Comparison of ENCODE assay signal across 2 cellular contexts in the genomic region with DNA sequence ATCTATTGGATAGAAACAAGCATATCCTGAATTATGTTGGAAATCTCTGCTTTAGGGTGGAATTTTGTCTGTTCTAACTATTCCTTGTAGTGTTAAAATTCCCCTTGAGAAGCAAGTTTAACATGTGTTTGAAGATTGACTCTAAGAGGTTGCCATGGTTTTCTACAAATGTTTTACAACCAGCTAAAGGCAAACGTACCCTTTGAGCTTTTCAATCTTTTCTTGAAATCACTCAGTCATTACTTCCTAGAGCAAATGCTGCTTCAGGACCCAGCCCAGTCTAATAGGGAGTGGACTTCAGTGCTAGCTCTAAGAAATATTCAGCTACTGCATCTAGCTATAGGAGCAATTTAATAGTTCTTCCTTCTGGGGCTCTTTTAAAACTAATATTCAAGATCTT.
A peak's percentile ranks its signal among the peaks of the same experiment; 100 is the strongest.
TF ChIP-seq lines count a peak whose summit lies in the region.

No MANE protein-coding gene starts in this region.

TF ChIP-seq in HepG2, 621 proteins besides CTCF, POLR2A, EP300 and RAD21 (continued from another document):
- TF ChIP-seq, protein P1, sequence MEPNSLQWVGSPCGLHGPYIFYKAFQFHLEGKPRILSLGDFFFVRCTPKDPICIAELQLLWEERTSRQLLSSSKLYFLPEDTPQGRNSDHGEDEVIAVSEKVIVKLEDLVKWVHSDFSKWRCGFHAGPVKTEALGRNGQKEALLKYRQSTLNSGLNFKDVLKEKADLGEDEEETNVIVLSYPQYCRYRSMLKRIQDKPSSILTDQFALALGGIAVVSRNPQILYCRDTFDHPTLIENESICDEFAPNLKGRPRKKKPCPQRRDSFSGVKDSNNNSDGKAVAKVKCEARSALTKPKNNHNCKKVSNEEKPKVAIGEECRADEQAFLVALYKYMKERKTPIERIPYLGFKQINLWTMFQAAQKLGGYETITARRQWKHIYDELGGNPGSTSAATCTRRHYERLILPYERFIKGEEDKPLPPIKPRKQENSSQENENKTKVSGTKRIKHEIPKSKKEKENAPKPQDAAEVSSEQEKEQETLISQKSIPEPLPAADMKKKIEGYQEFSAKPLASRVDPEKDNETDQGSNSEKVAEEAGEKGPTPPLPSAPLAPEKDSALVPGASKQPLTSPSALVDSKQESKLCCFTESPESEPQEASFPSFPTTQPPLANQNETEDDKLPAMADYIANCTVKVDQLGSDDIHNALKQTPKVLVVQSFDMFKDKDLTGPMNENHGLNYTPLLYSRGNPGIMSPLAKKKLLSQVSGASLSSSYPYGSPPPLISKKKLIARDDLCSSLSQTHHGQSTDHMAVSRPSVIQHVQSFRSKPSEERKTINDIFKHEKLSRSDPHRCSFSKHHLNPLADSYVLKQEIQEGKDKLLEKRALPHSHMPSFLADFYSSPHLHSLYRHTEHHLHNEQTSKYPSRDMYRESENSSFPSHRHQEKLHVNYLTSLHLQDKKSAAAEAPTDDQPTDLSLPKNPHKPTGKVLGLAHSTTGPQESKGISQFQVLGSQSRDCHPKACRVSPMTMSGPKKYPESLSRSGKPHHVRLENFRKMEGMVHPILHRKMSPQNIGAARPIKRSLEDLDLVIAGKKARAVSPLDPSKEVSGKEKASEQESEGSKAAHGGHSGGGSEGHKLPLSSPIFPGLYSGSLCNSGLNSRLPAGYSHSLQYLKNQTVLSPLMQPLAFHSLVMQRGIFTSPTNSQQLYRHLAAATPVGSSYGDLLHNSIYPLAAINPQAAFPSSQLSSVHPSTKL (CRISPR knock-in tag; IDR thresholded peaks at IDR 0.05): peak; percentile 17; the same call in 1 of the 2 replicates
- TF ChIP-seq ZNF816 (CRISPR knock-in tag; IDR thresholded peaks at IDR 0.05; ENCODE audit: borderline replicate concordance) (no peak), U2AF2 (IDR thresholded peaks at IDR 0.05; ENCODE audit: low read depth, low read length) (no peak), ZNF24 (IDR thresholded peaks at IDR 0.05) (peak; percentile 73), SETDB1 (CRISPR knock-in tag; IDR thresholded peaks at IDR 0.05; ENCODE audit: borderline replicate concordance) (no peak), PAXIP1 (CRISPR knock-in tag; conservative IDR thresholded peaks at IDR 0.05) (peak; percentile 44; the same call in 1 of the 2 replicates), NPAS2 (CRISPR knock-in tag; IDR thresholded peaks at IDR 0.05; ENCODE audit: borderline replicate concordance) (no peak), ZNF34 (CRISPR knock-in tag; IDR thresholded peaks at IDR 0.05; ENCODE audit: borderline replicate concordance) (no peak), BCL6 (CRISPR knock-in tag; IDR thresholded peaks at IDR 0.05) (peak; percentile 51)

TF ChIP-seq in WTC11, 78 proteins besides CTCF, POLR2A, EP300 and RAD21 (continued from another document):
- no peak for TF ChIP-seq PREB (CRISPR knock-in tag; IDR thresholded peaks at IDR 0.05; ENCODE audit: borderline replicate concordance)
- TF ChIP-seq ARID4B (CRISPR knock-in tag; IDR thresholded peaks at IDR 0.05; ENCODE audit: borderline replicate concordance): no peak
- no peak for TF ChIP-seq MLX (CRISPR knock-in tag; IDR thresholded peaks at IDR 0.05)
